In the genomic region with DNA sequence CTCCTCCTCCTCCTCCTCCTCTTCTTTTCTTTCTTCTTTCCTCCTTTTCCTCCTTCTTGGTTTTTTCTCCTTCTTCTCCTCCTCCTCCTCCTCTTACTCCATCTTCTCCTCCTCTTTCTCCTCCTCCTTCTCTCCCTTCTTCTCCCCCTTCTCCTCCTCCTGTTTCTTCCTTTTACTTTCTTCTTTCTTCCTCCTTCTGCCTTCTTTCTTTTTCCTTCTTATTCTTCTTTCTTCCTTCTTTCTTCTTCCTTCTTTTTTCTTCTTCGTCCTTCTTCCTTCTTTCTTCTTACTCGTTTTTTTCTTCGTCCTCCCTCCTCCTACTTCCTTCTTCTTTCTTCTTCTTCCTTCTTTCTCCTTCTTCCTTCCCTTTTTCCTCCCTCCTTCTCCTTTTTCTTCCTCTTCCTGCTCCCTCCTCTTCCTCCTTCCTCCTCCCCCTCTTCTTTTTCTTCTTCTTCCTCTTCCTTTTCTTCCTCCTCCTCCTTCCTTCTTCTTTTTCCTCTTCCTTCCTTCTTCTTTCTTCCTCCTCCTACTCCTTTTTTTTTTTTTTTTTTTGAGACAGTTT, we compare ENCODE assay signal across 28 cellular contexts.
"Had no signal": no experiment of that assay in that cellular context is flagged by ENCODE, and none has a peak within 500 bp of the region (broad histone marks: within the 10 kb centered on the region; RNA-seq: fewer than 3 reads in every experiment).

No MANE protein-coding gene starts in this region.

- H2AFZ ChIP-seq: hepatocyte, neural progenitor cell, parathyroid adenoma had no signal

- FAIRE-seq: urothelium cell line had no signal

- H3K27ac ChIP-seq: colonic mucosa, hepatocyte, left ventricle myocardium inferior, lower lobe of right lung, neural progenitor cell, parathyroid adenoma, psoas muscle, suprapubic skin, thyroid gland had no signal

- ATAC-seq: left cardiac atrium; lower lobe of right lung; natural killer cell treated with Interleukin-12 subunit alpha and Interleukin-12 subunit beta and Interleukin-15 and Interleukin-18, amount 100 ng/mL, for 72 hours; psoas muscle; sciatic nerve had no signal

- DNase-seq: colonic mucosa; effector CD4-positive, alpha-beta T cell; endodermal cell; foreskin melanocyte; head of caudate nucleus; kidney; left cardiac atrium; left ventricle myocardium inferior; lower lobe of right lung; midbrain; occipital lobe; psoas muscle; retina; spleen; stimulated activated CD4-positive, alpha-beta T cell treated with anti-CD3 and anti-CD28 coated beads, Interleukin-15, amount 100 ng/mL, for 24 hours; stimulated activated CD4-positive, alpha-beta T cell treated with anti-CD3 and anti-CD28 coated beads, Interleukin-1b, Interleukin-23, amount 100 ng/mL, for 48 hours; stimulated activated CD4-positive, alpha-beta T cell treated with anti-CD3 and anti-CD28 coated beads, Interleukin-4, amount 100 ng/mL, for 24 hours; stimulated activated naive CD4-positive, alpha-beta T cell treated with Interleukin-2 at 50 U/mL for 16 hours; thyroid gland had no signal

- H3K9ac ChIP-seq: neural progenitor cell, parathyroid adenoma had no signal

- H3K4me3 Mint-ChIP-seq: endodermal cell; memory B cell; natural killer cell treated with Interleukin-12 subunit alpha and Interleukin-12 subunit beta and Interleukin-15 and Interleukin-18, amount 100 ng/mL, for 72 hours; neural progenitor cell; type B pancreatic cell had no signal

- H3K9me3 ChIP-seq: colonic mucosa, left ventricle myocardium inferior, lower lobe of right lung, psoas muscle, spleen, suprapubic skin, thyroid gland had no signal

- H3K4me1 ChIP-seq: colonic mucosa, left ventricle myocardium inferior, lower lobe of right lung, neural progenitor cell, parathyroid adenoma, psoas muscle, spleen, suprapubic skin had no signal

- H3K4me2 ChIP-seq: hepatocyte, neural progenitor cell had no signal

- H3K27ac Mint-ChIP-seq: endodermal cell, memory B cell, neural progenitor cell, type B pancreatic cell had no signal

- H3K27me3 ChIP-seq: colonic mucosa, hepatocyte, neural progenitor cell, spleen, suprapubic skin, thyroid gland had no signal

- H3K9me3 Mint-ChIP-seq: endodermal cell; memory B cell; natural killer cell treated with Interleukin-12 subunit alpha and Interleukin-12 subunit beta and Interleukin-15 and Interleukin-18, amount 100 ng/mL, for 72 hours; neural progenitor cell; type B pancreatic cell had no signal

- H3K36me3 ChIP-seq: neural progenitor cell, thyroid gland had no signal

- H3K27me3 Mint-ChIP-seq: memory B cell; natural killer cell treated with Interleukin-12 subunit alpha and Interleukin-12 subunit beta and Interleukin-15 and Interleukin-18, amount 100 ng/mL, for 72 hours; type B pancreatic cell had no signal

- H3K4me1 Mint-ChIP-seq: endodermal cell, neural progenitor cell had no signal

- H3K4me3 ChIP-seq: colonic mucosa, hepatocyte, left ventricle myocardium inferior, lower lobe of right lung, neural progenitor cell, psoas muscle, spleen, suprapubic skin, thyroid gland had no signal

- H3K79me2 ChIP-seq: parathyroid adenoma had no signal

- H3K36me3 Mint-ChIP-seq: natural killer cell treated with Interleukin-12 subunit alpha and Interleukin-12 subunit beta and Interleukin-15 and Interleukin-18, amount 100 ng/mL, for 72 hours had no signal
